In the genomic region with DNA sequence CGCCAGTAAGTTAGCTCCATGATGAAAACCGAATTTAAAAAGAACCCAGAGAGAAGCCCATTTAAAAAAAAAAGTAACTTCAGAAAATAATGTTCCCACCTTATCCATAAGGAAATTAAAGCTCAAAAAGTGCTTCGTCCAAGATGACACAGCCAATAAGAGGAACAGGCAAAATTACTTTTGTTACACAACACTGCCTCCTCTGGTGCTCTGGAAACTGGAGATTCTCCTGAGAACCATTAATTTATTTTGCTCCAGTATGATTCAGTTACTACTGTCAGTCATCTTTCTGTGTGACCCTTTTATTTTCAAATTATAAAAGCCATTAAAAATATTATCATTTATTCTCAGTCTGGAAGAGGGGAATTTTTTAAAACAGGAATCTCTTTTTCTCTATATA, we compare ENCODE assay signal across 8 cellular contexts. TPM values are rescaled to one million over a fixed set of nuclear protein-coding genes. Genes with fewer than 3 reads are reported as not detected.
DNase-seq lines count a peak whose midpoint lies in the region; ATAC-seq, FAIRE-seq and TF ChIP-seq lines count a peak whose summit lies in the region.

No MANE protein-coding gene starts in this region.

- no peak for ATAC-seq in activated naive CD4-positive, alpha-beta T cell treated with anti-CD3 and anti-CD28 coated beads, Interleukin-2, amount 50 U/mL, for 72 hours
- ATAC-seq in left lobe of liver, result no peak

- peaks cover 16% of the 10 kb centered on the region for H3K4me1 Mint-ChIP-seq in HFFc6 (ENCODE audit: low read depth)

- peak; percentile 72 for TF ChIP-seq CTCF in HFFc6 (IDR thresholded peaks at IDR 0.05)

- peaks cover 9% of the 10 kb centered on the region for H3K27me3 Mint-ChIP-seq in HFFc6 (ENCODE audit: insufficient read depth)

- DNase-seq in AML-193 (lab: John Stamatoyannopoulos, UW) (peak; percentile 45 to 48), HFFc6 (peak; percentile 28), iris pigment epithelial cell (ENCODE audit: low read depth) (peak; percentile 58), NCI-H2029 (lab: John Stamatoyannopoulos, UW) (no peak), left lobe of liver (ENCODE audit: low spot score) (no peak)
- no peak for DNase-seq in activated naive CD4-positive, alpha-beta T cell treated with anti-CD3 and anti-CD28 coated beads, Interleukin-2, amount 50 U/mL, for 72 hours (ENCODE audit: low spot score in 2 of 2)
- DNase-seq in activated CD4-positive, CD25-positive, alpha-beta regulatory T cell treated with anti-CD3 and anti-CD28 coated beads, Interleukin-2, amount 50 U/mL, for 72 hours, result no peak

- H3K36me3 Mint-ChIP-seq in HFFc6 (ENCODE audit: low read depth), result peaks cover 11% of the 10 kb centered on the region
- peaks cover 5 to 15% of the 10 kb centered on the region in 2 donors for H3K36me3 Mint-ChIP-seq in activated naive CD4-positive, alpha-beta T cell treated with anti-CD3 and anti-CD28 coated beads, Interleukin-2, amount 50 U/mL, for 72 hours

- H3K27ac Mint-ChIP-seq in HFFc6, result no peak overlapping the region
- H3K27ac Mint-ChIP-seq in activated naive CD4-positive, alpha-beta T cell treated with anti-CD3 and anti-CD28 coated beads, Interleukin-2, amount 50 U/mL, for 72 hours, result no peak overlapping the region

- no peak overlapping the region for H3K4me3 Mint-ChIP-seq in HFFc6

- H3K9me3 Mint-ChIP-seq in HFFc6, result no peaks in the 10 kb centered on the region
- peaks cover 0 to 9% of the 10 kb centered on the region in 2 donors for H3K9me3 Mint-ChIP-seq in activated naive CD4-positive, alpha-beta T cell treated with anti-CD3 and anti-CD28 coated beads, Interleukin-2, amount 50 U/mL, for 72 hours

- peak; percentile 82 for FAIRE-seq in TTC549 (lab: Jason Lieb, UNC)

RNA-seq across cellular contexts. Expression of gene IFT27, which starts 2.0 kb away (rescaled TPM):
- total RNA-seq in HFFc6 (2021; fragmentation: NEBNext Ultra II Directional; extraction: Animal tissue kit (Norgen Biotek cat#: 25700)), result 10 to 100 TPM; 14.4 to 22.0 (median 17.5) TPM
- total RNA-seq in activated naive CD4-positive, alpha-beta T cell treated with anti-CD3 and anti-CD28 coated beads, Interleukin-2, amount 50 U/mL, for 72 hours, result 10 to 100 TPM; 20.8 to 23.3 TPM
- 14.9 TPM for total RNA-seq in left lobe of liver

RNA-seq across cellular contexts. Expression of gene PVALB, which starts 42.9 kb away (rescaled TPM):
- total RNA-seq in HFFc6 (2021; fragmentation: NEBNext Ultra II Directional; extraction: Animal tissue kit (Norgen Biotek cat#: 25700)), result not detected
- not detected for total RNA-seq in activated naive CD4-positive, alpha-beta T cell treated with anti-CD3 and anti-CD28 coated beads, Interleukin-2, amount 50 U/mL, for 72 hours
- total RNA-seq in left lobe of liver, result 0.81 TPM

Comparison
In these comparisons a context has a peak if more than half of its experiments do, and no peak if none do; other contexts are left out.
1. DNase-seq: peak in AML-193 (2 of 2), HFFc6 (single experiment) and iris pigment epithelial cell (single experiment); none in NCI-H2029 (single experiment), activated naive CD4-positive, alpha-beta T cell treated with anti-CD3 and anti-CD28 coated beads, Interleukin-2, amount 50 U/mL, for 72 hours (0 of 2), left lobe of liver (single experiment) and activated CD4-positive, CD25-positive, alpha-beta regulatory T cell treated with anti-CD3 and anti-CD28 coated beads, Interleukin-2, amount 50 U/mL, for 72 hours (single experiment).